8 cellular contexts compared by ENCODE assay signal in genomic region chr11:9015677-9016076, GRCh38. TPM values are rescaled to one million over a fixed set of nuclear protein-coding genes. Genes with fewer than 3 reads are reported as not detected.
DNase-seq lines count a peak whose midpoint lies in the region; ATAC-seq and TF ChIP-seq lines count a peak whose summit lies in the region.

No MANE protein-coding gene starts in this region.

- no peak overlapping the region for H3K9ac ChIP-seq in neuronal stem cell (ENCODE audit: low read depth, low read length, poor library complexity)

- TF ChIP-seq RAD21 in Ishikawa (IDR thresholded peaks at IDR 0.05; ENCODE audit: low read depth), result peak; percentile 82

- POLR2A ChIA-PET in BJ (lab: Charles Lee), result no interaction called here
- POLR2A ChIA-PET in Panc1 (lab: Charles Lee), result no interaction called here

- TF ChIP-seq EP300 in Ishikawa (IDR thresholded peaks at IDR 0.05; ENCODE audit: borderline replicate concordance), result no peak

- no peak overlapping the region for H3K14ac ChIP-seq in neuronal stem cell (ENCODE audit: low read length)

- H3K4ac ChIP-seq in neuronal stem cell (ENCODE audit: low read length), result no peak overlapping the region

- H3K4me1 ChIP-seq in Panc1 (ENCODE audit: control insufficient read depth, insufficient read depth, low read length), result no peaks in the 10 kb centered on the region
- peaks cover 0 to 2% of the 10 kb centered on the region in 2 donors for H3K4me1 ChIP-seq in neuronal stem cell (ENCODE audit: control insufficient read depth in 2 of 2, insufficient read depth in 1 of 2, low read depth in 1 of 2, low read length in 2 of 2)

- H3K23ac ChIP-seq in neuronal stem cell (ENCODE audit: low read depth, low read length, poor library complexity), result no peak overlapping the region

- H2AK5ac ChIP-seq in neuronal stem cell (ENCODE audit: low read depth, low read length), result no peak overlapping the region

- no peaks in the 10 kb centered on the region for H3K27me3 ChIP-seq in BJ (ENCODE audit: control insufficient read depth, insufficient read depth, low read length)
- H3K27me3 ChIP-seq in Panc1 (ENCODE audit: control insufficient read depth, insufficient read depth, low read length), result no peaks in the 10 kb centered on the region
- H3K27me3 ChIP-seq in neuronal stem cell (ENCODE audit: control insufficient read depth in 3 of 3, insufficient read depth in 3 of 3, low read depth in 1 of 3, low read length in 3 of 3), result peaks cover 0 to 13% (median 0%) of the 10 kb centered on the region in 3 experiments

- H3K18ac ChIP-seq in neuronal stem cell (ENCODE audit: low read length), result no peak overlapping the region

- H3K27ac ChIP-seq in Panc1 (ENCODE audit: low read length) (no peak overlapping the region), neuronal stem cell (replicated peaks; ENCODE audit: low read length) (no peak overlapping the region)

- H3K36me3 ChIP-seq in BJ (ENCODE audit: control insufficient read depth, insufficient read depth, low read length) (no peaks in the 10 kb centered on the region), Panc1 (ENCODE audit: control insufficient read depth, insufficient read depth, low read length) (no peaks in the 10 kb centered on the region), neuronal stem cell (replicated peaks in 1 of 2; ENCODE audit: control insufficient read depth in 2 of 2, insufficient read depth in 2 of 2, low read length in 2 of 2) (no peaks in the 10 kb centered on the region)

- H2BK15ac ChIP-seq in neuronal stem cell (ENCODE audit: low read length), result no peak overlapping the region

- H2BK120ac ChIP-seq in neuronal stem cell (ENCODE audit: low read depth, low read length), result no peak overlapping the region

- no TSS peak for BruUV-seq in Panc1 (replicated peaks; lab: Mats Ljungman, UMichigan)

- intact Hi-C loops in Panc1 (cut with micrococcal nuclease; ENCODE audit: unreplicated experiment), result loop anchor here (1.0 to 5.0 kb wide), 2 partner anchors 122 to 492 kb away; no protein-coding TSS in a partner anchor

- no peak overlapping the region for H2BK5ac ChIP-seq in neuronal stem cell (ENCODE audit: low read length)

- ATAC-seq in Panc1, result peak; percentile 92

- H3K4me3 ChIP-seq in BJ (ENCODE audit: low read depth, low read length), result no peak overlapping the region
- no peak overlapping the region for H3K4me3 ChIP-seq in Panc1 (ENCODE audit: low read depth in 2 of 2, low read length in 2 of 2)
- no peak overlapping the region for H3K4me3 ChIP-seq in fibroblast of pulmonary artery (replicated peaks; ENCODE audit: low read depth, low read length)
- H3K4me3 ChIP-seq in neuronal stem cell (ENCODE audit: low read length in 2 of 2), result no peak overlapping the region

- H2BK12ac ChIP-seq in neuronal stem cell (ENCODE audit: low read length), result no peak overlapping the region

- H3K9me3 ChIP-seq in Panc1 (ENCODE audit: control insufficient read depth, insufficient read depth, low read depth, low read length), result no peaks in the 10 kb centered on the region
- H3K9me3 ChIP-seq in neuronal stem cell (replicated peaks in 1 of 2; ENCODE audit: control insufficient read depth in 2 of 2, insufficient read depth in 1 of 2, low read depth in 1 of 2, low read length in 2 of 2), result no peaks in the 10 kb centered on the region

- TF ChIP-seq CTCF in BJ (IDR thresholded peaks at IDR 0.05; ENCODE audit: insufficient read depth, low read depth, low read length), result peak; percentile 81
- TF ChIP-seq CTCF in Panc1 (IDR thresholded peaks at IDR 0.05), result peak; percentile 96
- TF ChIP-seq CTCF in fibroblast of pulmonary artery (IDR thresholded peaks at IDR 0.05; ENCODE audit: low read length, missing control alignments), result peak; percentile 86

- no peaks in the 10 kb centered on the region for H3K79me1 ChIP-seq in neuronal stem cell (ENCODE audit: low read depth, low read length)

- in situ Hi-C loops in Panc1 (cut with HindIII; ENCODE audit: low pct_unique_long_range_greater_than_20kb, low sequenced_read_pairs), result no loop called here

- DNase-seq in BJ (ENCODE audit: low read depth), result no peak
- DNase-seq in GM19240 (ENCODE audit: insufficient read length, low spot score), result peak; percentile 65
- DNase-seq in Panc1 (ENCODE audit: low read depth, low spot score), result peak; percentile 81
- peak; percentile 60 to 68 for DNase-seq in activated T-cell treated with anti-CD3 and anti-CD28 coated beads, Interleukin-2, amount 50 U/mL, for 48 hours
- DNase-seq in fibroblast of pulmonary artery (ENCODE audit: low read depth), result peak; percentile 89
- DNase-seq in neuronal stem cell (ENCODE audit: low spot score), result peak; percentile 65
- DNase-seq in ureter (ENCODE audit: low spot score), result peak; percentile 77

- no CpG with 5 or more reads among the region's 4 CpGs for WGBS in neuronal stem cell (ENCODE audit: extremely low coverage in 2 of 2, insufficient read length in 2 of 2, insufficient replicate concordance in 1 of 2), 2 donors

- H4K8ac ChIP-seq in neuronal stem cell (ENCODE audit: low read depth, low read length), result no peak overlapping the region

- no peak overlapping the region for H4K91ac ChIP-seq in neuronal stem cell (ENCODE audit: low read depth, low read length, poor library complexity)

- H3K4me2 ChIP-seq in neuronal stem cell (ENCODE audit: insufficient read depth, low read length, poor library complexity, severe bottlenecking), result no peak overlapping the region

- CTCF ChIA-PET in BJ (lab: Yijun Ruan, JAX) (interaction anchor here (0.7 to 7.6 kb wide), 25 partner anchors 10 to 501 kb away, joined by 3 to 88 read pairs (median 6); partner anchors contain the start of genes NRIP3 and SCUBE2), Panc1 (lab: Charles Lee) (interaction anchor here (0.6 to 3.4 kb wide), 13 partner anchors 9 to 514 kb away, joined by 3 to 48 read pairs (median 4); a partner anchor contains a TSS)

- no peak overlapping the region for H2AFZ ChIP-seq in neuronal stem cell (ENCODE audit: low read length)

TF ChIP-seq in Ishikawa, 13 proteins besides CTCF, POLR2A, EP300 and RAD21:
- TF ChIP-seq FOXM1 (IDR thresholded peaks at IDR 0.05; ENCODE audit: borderline replicate concordance, low read depth), result no peak
- no peak for TF ChIP-seq YY1 (IDR thresholded peaks at IDR 0.05; ENCODE audit: low read depth)
- TF ChIP-seq REST (IDR thresholded peaks at IDR 0.05; ENCODE audit: low read depth), result no peak
- TF ChIP-seq CEBPB (IDR thresholded peaks at IDR 0.05), result no peak
- TF ChIP-seq TAF1 (IDR thresholded peaks at IDR 0.05; ENCODE audit: low read depth), result no peak
- TF ChIP-seq ZBTB7A (IDR thresholded peaks at IDR 0.05; ENCODE audit: low read depth), result no peak
- TF ChIP-seq TEAD4 (IDR thresholded peaks at IDR 0.05), result no peak
- TF ChIP-seq, protein P1, sequence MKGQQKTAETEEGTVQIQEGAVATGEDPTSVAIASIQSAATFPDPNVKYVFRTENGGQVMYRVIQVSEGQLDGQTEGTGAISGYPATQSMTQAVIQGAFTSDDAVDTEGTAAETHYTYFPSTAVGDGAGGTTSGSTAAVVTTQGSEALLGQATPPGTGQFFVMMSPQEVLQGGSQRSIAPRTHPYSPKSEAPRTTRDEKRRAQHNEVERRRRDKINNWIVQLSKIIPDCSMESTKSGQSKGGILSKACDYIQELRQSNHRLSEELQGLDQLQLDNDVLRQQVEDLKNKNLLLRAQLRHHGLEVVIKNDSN (IDR thresholded peaks at IDR 0.05), result no peak
- TF ChIP-seq TCF12 (IDR thresholded peaks at IDR 0.05; ENCODE audit: low read depth), result no peak
- TF ChIP-seq CREB1 (IDR thresholded peaks at IDR 0.05; ENCODE audit: low read depth), result no peak
- no peak for TF ChIP-seq EGR1 (IDR thresholded peaks at IDR 0.05)

RNA-seq across cellular contexts. Expression of gene NRIP3, which starts 11.9 kb away (rescaled TPM):
- polyA plus RNA-seq in BJ (2011; rRNA removed), result 4.7 and 7.1 TPM in 2 replicates
- polyA minus RNA-seq in BJ (2011; rRNA and poly(A)+ RNA removed), result 5.5 and 5.9 TPM in 2 replicates
- total RNA-seq in Panc1 (2021; ENCODE audit: unreplicated experiment) (22.8 TPM), ureter (2.4 TPM)
- 10.5 TPM for polyA plus RNA-seq in Panc1 (2012; ENCODE audit: insufficient read length)
- polyA plus RNA-seq in neuronal stem cell (2013, experiment 1 of 2), result 5.7 TPM
- polyA plus RNA-seq in neuronal stem cell (2013, experiment 2 of 2), result 5.6 TPM

RNA-seq across cellular contexts. Expression of gene TMEM9B, which starts 51.4 kb away (rescaled TPM):
- 24.6 and 46.4 TPM in 2 replicates for polyA plus RNA-seq in BJ (2011; rRNA removed)
- polyA minus RNA-seq in BJ (2011; rRNA and poly(A)+ RNA removed), result 10.5 and 11.8 TPM in 2 replicates
- total RNA-seq in Panc1 (2021; ENCODE audit: unreplicated experiment) (76.2 TPM), ureter (60.2 TPM)
- polyA plus RNA-seq in Panc1 (2012; ENCODE audit: insufficient read length), result 61.8 TPM
- polyA plus RNA-seq in neuronal stem cell (2013, experiment 1 of 2), result 15.2 TPM
- polyA plus RNA-seq in neuronal stem cell (2013, experiment 2 of 2), result 15.3 TPM
